Comparison of ENCODE assay signal across 8 cellular contexts in the genomic region with DNA sequence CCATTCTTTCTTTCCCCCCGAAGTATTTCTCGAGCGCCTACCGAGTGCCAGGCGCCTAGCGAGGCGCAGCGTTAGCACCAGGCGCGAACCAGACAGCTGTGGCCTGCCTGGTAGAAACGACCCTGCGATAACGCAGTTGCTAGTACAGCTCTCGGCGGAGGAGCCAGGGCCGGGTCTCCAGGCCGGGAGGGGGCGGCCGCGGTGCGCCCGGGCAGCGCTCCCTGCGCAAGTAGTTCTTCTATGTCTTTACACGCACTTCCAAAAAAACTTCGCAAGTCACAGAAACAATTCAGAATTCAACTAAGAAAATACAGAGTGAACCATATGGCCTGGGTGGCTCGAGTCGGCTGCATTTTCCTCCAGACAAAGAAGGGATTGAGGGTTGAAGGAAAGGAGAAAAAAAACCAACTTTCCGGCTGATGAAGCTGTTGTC. TPM values are rescaled to one million over a fixed set of nuclear protein-coding genes. Genes with fewer than 3 reads are reported as not detected.
A peak's percentile ranks its signal among the peaks of the same experiment; 100 is the strongest.
DNase-seq lines count a peak whose midpoint lies in the region; ATAC-seq, FAIRE-seq and TF ChIP-seq lines count a peak whose summit lies in the region.

No MANE protein-coding gene starts in this region.

- peaks cover 14 to 30% (median 20%) of the 10 kb centered on the region in 4 donors for H3K4me1 ChIP-seq in upper lobe of left lung

- H3K27ac ChIP-seq in upper lobe of left lung, result no peak overlapping the region

- peak in 1 of 2 donors; percentile 69 for ATAC-seq in upper lobe of left lung (ENCODE audit: low FRiP score in 2 of 2)

- TF ChIP-seq EP300 in upper lobe of left lung (IDR thresholded peaks at IDR 0.05), result no peak

- TF ChIP-seq CTCF in HFFc6 (IDR thresholded peaks at IDR 0.05) (no peak), upper lobe of left lung (IDR thresholded peaks at IDR 0.05) (no peak)

- peak overlapping the region in 3 of 4 donors; percentile 23 to 48 (median 36) for H3K4me3 ChIP-seq in upper lobe of left lung

- H3K4me3 Mint-ChIP-seq in HFFc6, result peak overlapping the region; percentile 87

- TF ChIP-seq POLR2A in GM12891 (IDR thresholded peaks at IDR 0.05; ENCODE audit: low read depth, low read length) (no peak), upper lobe of left lung (IDR thresholded peaks at IDR 0.05) (no peak), H54 (IDR thresholded peaks at IDR 0.05; ENCODE audit: low read depth, low read length) (no peak)

- WGBS in upper lobe of left lung, 2 donors, result 9 to 12% methylated on average over 17 to 27 of the region's 29 CpGs

- H3K36me3 ChIP-seq in upper lobe of left lung, result no peaks in the 10 kb centered on the region

- peaks cover 0 to 5% (median 0%) of the 10 kb centered on the region in 4 donors for H3K9me3 ChIP-seq in upper lobe of left lung

- H3K27ac Mint-ChIP-seq in HFFc6, result no peak overlapping the region

- H3K36me3 Mint-ChIP-seq in HFFc6 (ENCODE audit: low read depth), result peaks cover 8% of the 10 kb centered on the region; the same call in 1 of the 2 replicates

- peaks cover 43% of the 10 kb centered on the region for H3K4me1 Mint-ChIP-seq in HFFc6 (ENCODE audit: low read depth)

- peaks cover 5 to 58% (median 45%) of the 10 kb centered on the region in 4 donors for H3K27me3 ChIP-seq in upper lobe of left lung

- 0 out of 2 replicates have a peak, but pooled peaks cover 13% of the 10 kb centered on the region for H3K9me3 Mint-ChIP-seq in HFFc6

- FAIRE-seq in GM12891 (lab: Jason Lieb, UNC) (peak; percentile 60), H54 (lab: Jason Lieb, UNC) (no peak)

- H3K27me3 Mint-ChIP-seq in HFFc6 (ENCODE audit: insufficient read depth), result peaks cover 49% of the 10 kb centered on the region

- DNase-seq in GM12891 (ENCODE audit: insufficient read length, low spot score), result no peak
- DNase-seq in HFFc6, result no peak
- peak; percentile 30 for DNase-seq in NOMO-1 treated with dmso at 0.1 percent for 144 hours (lab: John Stamatoyannopoulos, UW; ENCODE audit: unreplicated experiment)
- DNase-seq in astrocyte of the hippocampus (ENCODE audit: low read depth, low spot score), result peak; percentile 77
- peak; percentile 61 for DNase-seq in left kidney (ENCODE audit: low read depth, low spot score)
- peak in 1 of 2 donors; percentile 89 for DNase-seq in upper lobe of left lung
- DNase-seq in H54 (ENCODE audit: insufficient read length, low spot score), result no peak
- no peak for DNase-seq in RKO (ENCODE audit: low spot score)

TF ChIP-seq in GM12891, 5 proteins besides CTCF, POLR2A, EP300 and RAD21:
- no peak for TF ChIP-seq PAX5 (IDR thresholded peaks at IDR 0.05; ENCODE audit: insufficient read depth, low read length, severe bottlenecking)
- no peak for TF ChIP-seq POLR2AphosphoS5 (IDR thresholded peaks at IDR 0.05; ENCODE audit: low read depth, low read length)
- TF ChIP-seq TAF1 (IDR thresholded peaks at IDR 0.05; ENCODE audit: low read depth, low read length), result no peak
- no peak for TF ChIP-seq POU2F2 (IDR thresholded peaks at IDR 0.05; ENCODE audit: low read depth, low read length)
- TF ChIP-seq SPI1 (IDR thresholded peaks at IDR 0.05; ENCODE audit: low read depth, low read length), result no peak
TF ChIP-seq in GM12891: peak in this region for 0.

RNA-seq across cellular contexts. Expression of a gene that starts 7.0 kb away (rescaled TPM):
- 1.7 TPM for polyA plus RNA-seq in GM12891 (2012; ENCODE audit: low read depth, missing spikeins)
- not detected for total RNA-seq in HFFc6 (2021; fragmentation: NEBNext Ultra II Directional; extraction: Animal tissue kit (Norgen Biotek cat#: 25700))
- not detected for total RNA-seq in upper lobe of left lung

Comparison
In these comparisons a context has a peak if more than half of its experiments do, and no peak if none do; other contexts are left out.
1. DNase-seq: peak in NOMO-1 treated with dmso at 0.1 percent for 144 hours (single experiment), astrocyte of the hippocampus (single experiment) and left kidney (single experiment); none in GM12891 (single experiment), HFFc6 (single experiment), H54 (single experiment) and RKO (single experiment).